9 cellular contexts compared by ENCODE assay signal in genomic region chr16:50602531-50603205, GRCh38. TPM values are rescaled to one million over a fixed set of nuclear protein-coding genes. Genes with fewer than 3 reads are reported as not detected.
DNase-seq lines count a peak whose midpoint lies in the region; ATAC-seq and TF ChIP-seq lines count a peak whose summit lies in the region.
"Had no signal": no experiment of that assay in that cellular context is flagged by ENCODE, and none has a peak within 500 bp of the region (broad histone marks: within the 10 kb centered on the region; RNA-seq: fewer than 3 reads in every experiment).

No MANE protein-coding gene starts in this region.

- no peaks in the 10 kb centered on the region for H3K9me3 ChIP-seq in esophagus muscularis mucosa

- H3K27ac ChIP-seq in esophagus muscularis mucosa (replicated peaks in 1 of 4) = peak overlapping the region; percentile 85 to 92 (median 88)
- H3K27ac ChIP-seq: SK-N-MC had no signal

- H3K36me3 ChIP-seq in esophagus muscularis mucosa = no peaks in the 10 kb centered on the region

- intact Hi-C loops in esophagus muscularis mucosa (cut with DNase I) = no loop called here

- WGBS in esophagus muscularis mucosa = 56% methylated on average over 14 of the region's 14 CpGs

- DNase-seq in LNCaP clone FGC (ENCODE audit: low read depth) (peak; percentile 67), esophagus muscularis mucosa (ENCODE audit: extremely low spot score) (no peak), NCI-H128 (lab: John Stamatoyannopoulos, UW; ENCODE audit: unreplicated experiment) (no peak), dedifferentiated amniotic fluid mesenchymal stem cell (ENCODE audit: extremely low spot score) (no peak)
- peak; percentile 30 for DNase-seq in activated CD8-positive, alpha-beta memory T cell treated with anti-CD3 and anti-CD28 coated beads, Interleukin-2, amount 50 U/mL, for 4 hours
- DNase-seq in stimulated activated CD4-positive, alpha-beta T cell treated with anti-CD3 and anti-CD28 coated beads, TNF-alpha, amount 100 ng/mL, for 1 hour (ENCODE audit: low read depth in 3 of 3, low spot score in 1 of 3) = peak in 2 of 3 donors; percentile 32 to 45

- TF ChIP-seq POLR2A in esophagus muscularis mucosa (IDR thresholded peaks at IDR 0.05; ENCODE audit: low read depth) = no peak

- H3K4me1 ChIP-seq in esophagus muscularis mucosa = peaks cover 54 to 100% (median 98%) of the 10 kb centered on the region in 4 donors

- no peak for ATAC-seq in GM18867 (IDR thresholded peaks at IDR 0.05; ENCODE audit: unreplicated experiment)
- ATAC-seq in HG03045 (IDR thresholded peaks at IDR 0.05; ENCODE audit: unreplicated experiment) = no peak

- no peak for TF ChIP-seq EP300 in esophagus muscularis mucosa (IDR thresholded peaks at IDR 0.05)

- no peaks in the 10 kb centered on the region for H3K27me3 ChIP-seq in esophagus muscularis mucosa

- TF ChIP-seq CTCF in LNCaP clone FGC (IDR thresholded peaks at IDR 0.05; ENCODE audit: control insufficient read depth, extremely low read depth, insufficient read depth) (no peak), esophagus muscularis mucosa (IDR thresholded peaks at IDR 0.05) (no peak)

- H3K4me3 ChIP-seq in LNCaP clone FGC (ENCODE audit: low read depth, low read length) (no peak overlapping the region), esophagus muscularis mucosa (peak overlapping the region in 2 of 4 donors; percentile 24)
- H3K4me3 ChIP-seq: SK-N-MC had no signal

RNA-seq across cellular contexts. Expression of gene NKD1, which starts 54.5 kb away (rescaled TPM):
- 10 to 100 TPM; 37.1 to 87.8 (median 54.1) TPM for total RNA-seq in esophagus muscularis mucosa

Comparison
In these comparisons a context has a peak if more than half of its experiments do, and no peak if none do; other contexts are left out.
1. DNase-seq: peak in LNCaP clone FGC (single experiment), activated CD8-positive, alpha-beta memory T cell treated with anti-CD3 and anti-CD28 coated beads, Interleukin-2, amount 50 U/mL, for 4 hours (single experiment) and stimulated activated CD4-positive, alpha-beta T cell treated with anti-CD3 and anti-CD28 coated beads, TNF-alpha, amount 100 ng/mL, for 1 hour (2 of 3); none in esophagus muscularis mucosa (single experiment), NCI-H128 (single experiment) and dedifferentiated amniotic fluid mesenchymal stem cell (single experiment).